25 cellular contexts compared by ENCODE assay signal in the genomic region with DNA sequence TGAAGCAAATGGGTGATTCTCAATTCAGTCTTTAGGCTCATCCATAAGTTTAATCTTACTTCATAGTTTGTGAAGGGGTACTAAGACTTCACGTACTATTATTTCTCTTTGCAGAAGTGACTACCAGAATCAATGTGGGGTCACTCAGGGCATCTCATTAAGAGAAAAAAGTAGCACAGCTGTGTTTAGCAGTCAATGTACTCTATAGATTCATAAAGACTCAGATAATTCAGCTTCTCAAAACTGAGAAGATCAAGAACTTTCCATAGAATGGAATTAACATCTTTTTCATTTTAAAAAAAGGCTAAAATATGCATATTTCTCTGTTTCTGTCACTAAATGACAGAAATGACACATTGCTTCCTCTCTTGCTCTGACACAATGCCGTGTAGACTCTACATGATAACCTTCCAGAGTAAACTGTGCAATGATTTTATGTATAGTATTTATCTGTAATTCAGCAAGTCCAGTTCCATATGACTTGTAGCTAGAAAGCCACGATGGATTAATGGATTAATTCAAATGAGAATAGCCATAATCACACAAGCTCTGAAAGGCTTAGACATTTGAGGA. TPM values are rescaled to one million over a fixed set of nuclear protein-coding genes. Genes with fewer than 3 reads are reported as not detected.
A peak's percentile ranks its signal among the peaks of the same experiment; 100 is the strongest.
DNase-seq lines count a peak whose midpoint lies in the region; ATAC-seq, FAIRE-seq and TF ChIP-seq lines count a peak whose summit lies in the region.
"Had no signal": no experiment of that assay in that cellular context is flagged by ENCODE, and none has a peak within 500 bp of the region (broad histone marks: within the 10 kb centered on the region; RNA-seq: fewer than 3 reads in every experiment).

No MANE protein-coding gene starts in this region.

- peaks cover 4% of the 10 kb centered on the region for H3K4me1 Mint-ChIP-seq in activated T-cell treated with anti-CD3 and anti-CD28 coated beads, Interleukin-2, amount 50 U/mL, for 4 hours (ENCODE audit: low read depth)
- H3K4me1 Mint-ChIP-seq: central memory CD8-positive, alpha-beta T cell had no signal

- peaks cover 16% of the 10 kb centered on the region for H3K27me3 Mint-ChIP-seq in activated T-cell treated with anti-CD3 and anti-CD28 coated beads, Interleukin-2, amount 50 U/mL, for 4 hours (ENCODE audit: low read depth)
- H3K27me3 Mint-ChIP-seq: activated CD4-positive, alpha-beta memory T cell treated with anti-CD3 and anti-CD28 coated beads, Interleukin-2, amount 10 ng/mL, durations not matched to agents 7 days and 5 days had no signal

- no peak for TF ChIP-seq POLR2A in GM12892 (IDR thresholded peaks at IDR 0.05; ENCODE audit: low read depth, low read length)

- DNase-seq in GM12892 (ENCODE audit: insufficient read length): no peak
- no peak for DNase-seq in hypothalamus (lab: John Stamatoyannopoulos, UW)
- DNase-seq in AG08396 (ENCODE audit: low spot score): no peak
- DNase-seq in activated T-cell treated with anti-CD3 and anti-CD28 coated beads, Interleukin-2, amount 50 U/mL, for 4 hours: no peak
- DNase-seq: activated CD4-positive, alpha-beta memory T cell treated with anti-CD3 and anti-CD28 coated beads, Interleukin-2, amount 10 ng/mL, durations not matched to agents 7 days and 5 days; activated gamma-delta T cell; activated naive CD8-positive, alpha-beta T cell treated with anti-CD3 and anti-CD28 coated beads, Interleukin-2, amount 50 U/mL, for 24 hours; Caco-2; DMS79 treated with DMSO at 0.1 percent for 48 hours; dorsolateral prefrontal cortex; left lung; mesenchymal stem cell; NCI-H1436; NCI-H2107; NCI-H446; NCI-H774; right cardiac atrium; stimulated activated CD4-positive, alpha-beta T cell treated with anti-CD3 and anti-CD28 coated beads, Interleukin-2, amount 100 ng/mL, for 48 hours had no signal

- H3K36me3 Mint-ChIP-seq in activated T-cell treated with anti-CD3 and anti-CD28 coated beads, Interleukin-2, amount 50 U/mL, for 4 hours (ENCODE audit: insufficient read depth): no peaks in the 10 kb centered on the region

- peak; percentile 45 for ATAC-seq in GM18868 (IDR thresholded peaks at IDR 0.05; ENCODE audit: unreplicated experiment)
- peak; percentile 57 for ATAC-seq in HG02852 (IDR thresholded peaks at IDR 0.05; ENCODE audit: unreplicated experiment)
- peak; percentile 35 for ATAC-seq in HG03565 (IDR thresholded peaks at IDR 0.05; ENCODE audit: unreplicated experiment)
- ATAC-seq in GM18858 (IDR thresholded peaks at IDR 0.05; ENCODE audit: unreplicated experiment): no peak
- no peak for ATAC-seq in activated T-cell treated with anti-CD3 and anti-CD28 coated beads, Interleukin-2, amount 50 U/mL, for 4 hours
- ATAC-seq: activated naive CD8-positive, alpha-beta T cell treated with anti-CD3 and anti-CD28 coated beads, Interleukin-2, amount 50 U/mL, for 24 hours; left lung; right cardiac atrium had no signal

- H3K4me3 Mint-ChIP-seq in activated T-cell treated with anti-CD3 and anti-CD28 coated beads, Interleukin-2, amount 50 U/mL, for 4 hours: no peak overlapping the region
- H3K4me3 Mint-ChIP-seq: activated CD4-positive, alpha-beta memory T cell treated with anti-CD3 and anti-CD28 coated beads, Interleukin-2, amount 10 ng/mL, durations not matched to agents 7 days and 5 days; activated naive CD8-positive, alpha-beta T cell treated with anti-CD3 and anti-CD28 coated beads, Interleukin-2, amount 50 U/mL, for 24 hours; central memory CD8-positive, alpha-beta T cell had no signal

- peaks cover 6% of the 10 kb centered on the region for H3K9me3 Mint-ChIP-seq in activated T-cell treated with anti-CD3 and anti-CD28 coated beads, Interleukin-2, amount 50 U/mL, for 4 hours
- H3K9me3 Mint-ChIP-seq: activated CD4-positive, alpha-beta memory T cell treated with anti-CD3 and anti-CD28 coated beads, Interleukin-2, amount 10 ng/mL, durations not matched to agents 7 days and 5 days; central memory CD8-positive, alpha-beta T cell had no signal

- peak; percentile 67 for FAIRE-seq in GM12892 (lab: Jason Lieb, UNC)
- FAIRE-seq: TTC549 had no signal

RNA-seq across cellular contexts. Expression of a gene that starts 20.3 kb away (rescaled TPM):
- polyA plus RNA-seq in GM12892 (2012; ENCODE audit: missing spikeins): 111 TPM
- 10 to 100 TPM; 80.2 to 98.9 (median 85.6) TPM for total RNA-seq in activated T-cell treated with anti-CD3 and anti-CD28 coated beads, Interleukin-2, amount 50 U/mL, for 4 hours

RNA-seq across cellular contexts. Expression of a gene that starts 59.1 kb away (rescaled TPM):
- 0.36 TPM for polyA plus RNA-seq in GM12892 (2012; ENCODE audit: missing spikeins)
- under 1 TPM; 0.16 to 0.58 (median 0.43) TPM for total RNA-seq in activated T-cell treated with anti-CD3 and anti-CD28 coated beads, Interleukin-2, amount 50 U/mL, for 4 hours
- total RNA-seq: activated CD4-positive, alpha-beta memory T cell treated with anti-CD3 and anti-CD28 coated beads, Interleukin-2, amount 10 ng/mL, durations not matched to agents 7 days and 5 days; Caco-2; temporal lobe had no signal

Comparison
In these comparisons a context has a peak if more than half of its experiments do, and no peak if none do; other contexts are left out.
1. ATAC-seq: peak in GM18868 (single experiment), HG02852 (single experiment) and HG03565 (single experiment); none in GM18858 (single experiment) and activated T-cell treated with anti-CD3 and anti-CD28 coated beads, Interleukin-2, amount 50 U/mL, for 4 hours (0 of 2).